ENCODE assay signal across 21 cellular contexts in genomic region chr14:39258782-39259545, GRCh38.
"Had no signal": no experiment of that assay in that cellular context is flagged by ENCODE, and none has a peak within 500 bp of the region (broad histone marks: within the 10 kb centered on the region; RNA-seq: fewer than 3 reads in every experiment).

No MANE protein-coding gene starts in this region.

- ATAC-seq: SK-N-SH treated with all-trans-retinoic acid at 6 μM for 48 hours had no signal

- H3K27ac ChIP-seq: SJCRH30 had no signal

- H3K4me1 ChIP-seq: SJCRH30 had no signal

- H3K36me3 ChIP-seq: MG63, SJCRH30 had no signal

- DNase-seq: Karpas-422, KG1, MG63, NCI-H1092, NCI-H1105 treated with DMSO at 0.1 percent for 48 hours, NCI-H1417 treated with DMSO at 0.1 percent for 48 hours, NCI-H146, NCI-H187, NCI-H2029, NCI-H2081 treated with DMSO at 0.1 percent for 48 hours, NCI-H2171, NCI-H226, NCI-H446, NCI-H510A, NCI-H524 treated with DMSO at 0.1 percent for 48 hours, NCI-H69, NCI-H774, RPMI8226, SHP77 treated with DMSO at 0.1 percent for 48 hours, SJCRH30 had no signal

- H3K27me3 ChIP-seq: MG63, SJCRH30 had no signal

- H3K9me3 ChIP-seq: MG63 had no signal

- H3K4me3 ChIP-seq: MG63, SJCRH30 had no signal
